ENCODE assay signal across 9 cellular contexts in genomic region chr16:70437582-70438324, GRCh38. TPM values are rescaled to one million over a fixed set of nuclear protein-coding genes. Genes with fewer than 3 reads are reported as not detected.
DNase-seq lines count a peak whose midpoint lies in the region; TF ChIP-seq lines count a peak whose summit lies in the region.
"Had no signal": no experiment of that assay in that cellular context is flagged by ENCODE, and none has a peak within 500 bp of the region (broad histone marks: within the 10 kb centered on the region; RNA-seq: fewer than 3 reads in every experiment).

No MANE protein-coding gene starts in this region.

- H3K36me3 ChIP-seq in SK-N-MC (ENCODE audit: insufficient read depth, low read length): no peaks in the 10 kb centered on the region

- peak overlapping the region; percentile 79 for H3K4me3 ChIP-seq in SK-N-MC
- peak overlapping the region; percentile 45 for H3K4me3 ChIP-seq in epithelial cell of esophagus (ENCODE audit: low read length)

- peak; percentile 11 for DNase-seq in activated naive CD4-positive, alpha-beta T cell treated with Interleukin-2 at 50 U/mL for 16 hours
- no peak for DNase-seq in activated naive CD4-positive, alpha-beta T cell (lab: John Stamatoyannopoulos, UW)
- DNase-seq in SK-N-MC (ENCODE audit: low read depth, low spot score): no peak
- peak; percentile 34 for DNase-seq in epithelial cell of esophagus (ENCODE audit: low read depth)
- DNase-seq in occipital lobe (lab: John Stamatoyannopoulos, UW): peak; percentile 39
- DNase-seq in AML-193 (lab: John Stamatoyannopoulos, UW): no peak
- no peak for DNase-seq in inferior parietal cortex (ENCODE audit: extremely low spot score)
- DNase-seq in NCI-H2029 treated with DMSO at 0.1 percent for 48 hours (lab: John Stamatoyannopoulos, UW): no peak

- no peaks in the 10 kb centered on the region for H3K9me3 ChIP-seq in SK-N-MC (ENCODE audit: low read depth, low read length)

- H3K27ac ChIP-seq in SK-N-MC: no peak overlapping the region
- H3K27ac ChIP-seq: foreskin keratinocyte had no signal

- no peak for TF ChIP-seq CTCF in epithelial cell of esophagus (IDR thresholded peaks at IDR 0.05; ENCODE audit: insufficient read depth, low read depth, low read length, missing control alignments)

- peak overlapping the region; percentile 51 for H3K9ac ChIP-seq in SK-N-MC (ENCODE audit: insufficient read length)

RNA-seq across cellular contexts. Expression of gene ST3GAL2, which starts 1.1 kb away (rescaled TPM):
- total RNA-seq in occipital lobe: 35.2 TPM

RNA-seq across cellular contexts. Expression of gene FCSK, which starts 16.6 kb away (rescaled TPM):
- 6.2 TPM for total RNA-seq in occipital lobe

Comparison
In these comparisons a context has a peak if more than half of its experiments do, and no peak if none do; other contexts are left out.
1. DNase-seq: peak in activated naive CD4-positive, alpha-beta T cell treated with Interleukin-2 at 50 U/mL for 16 hours (single experiment), epithelial cell of esophagus (single experiment) and occipital lobe (single experiment); none in activated naive CD4-positive, alpha-beta T cell (0 of 4), SK-N-MC (single experiment), AML-193 (0 of 2), inferior parietal cortex (single experiment) and NCI-H2029 treated with DMSO at 0.1 percent for 48 hours (single experiment).